Comparison of ENCODE assay signal across 1 cellular context in the genomic region with DNA sequence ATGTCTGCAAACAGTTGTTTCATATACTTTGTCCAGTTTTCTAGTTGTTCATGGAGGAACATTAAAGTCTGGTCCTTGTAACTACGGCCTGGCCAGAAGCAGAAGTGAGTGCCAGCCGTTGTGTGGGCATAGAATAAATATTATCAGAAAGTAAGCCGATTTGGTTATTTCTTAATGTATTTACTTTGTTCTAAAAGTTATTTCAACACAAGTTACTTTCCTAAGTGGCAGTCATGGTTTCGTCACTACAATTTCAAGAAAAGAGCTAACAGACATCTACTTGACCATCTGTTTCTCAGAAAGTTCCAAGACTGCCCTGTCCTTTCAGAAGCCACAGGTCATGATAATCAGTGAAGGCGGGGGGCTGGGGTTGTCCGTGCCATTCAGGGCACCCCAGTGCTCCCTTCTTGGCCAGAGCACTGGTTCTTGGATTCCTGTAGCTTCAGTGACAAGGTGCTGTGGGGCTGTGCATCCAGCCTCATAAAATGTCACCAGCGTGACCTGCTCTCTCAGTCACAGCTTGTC.
TF ChIP-seq lines count a peak whose summit lies in the region.

No MANE protein-coding gene starts in this region.

TF ChIP-seq in SK-N-SH treated with all-trans-retinoic acid at 6 μM for 48 hours, 23 proteins besides CTCF, POLR2A, EP300 and RAD21:
- TF ChIP-seq, protein P1, sequence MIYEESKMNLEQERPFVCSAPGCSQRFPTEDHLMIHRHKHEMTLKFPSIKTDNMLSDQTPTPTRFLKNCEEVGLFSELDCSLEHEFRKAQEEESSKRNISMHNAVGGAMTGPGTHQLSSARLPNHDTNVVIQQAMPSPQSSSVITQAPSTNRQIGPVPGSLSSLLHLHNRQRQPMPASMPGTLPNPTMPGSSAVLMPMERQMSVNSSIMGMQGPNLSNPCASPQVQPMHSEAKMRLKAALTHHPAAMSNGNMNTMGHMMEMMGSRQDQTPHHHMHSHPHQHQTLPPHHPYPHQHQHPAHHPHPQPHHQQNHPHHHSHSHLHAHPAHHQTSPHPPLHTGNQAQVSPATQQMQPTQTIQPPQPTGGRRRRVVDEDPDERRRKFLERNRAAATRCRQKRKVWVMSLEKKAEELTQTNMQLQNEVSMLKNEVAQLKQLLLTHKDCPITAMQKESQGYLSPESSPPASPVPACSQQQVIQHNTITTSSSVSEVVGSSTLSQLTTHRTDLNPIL (CRISPR knock-in tag; IDR thresholded peaks at IDR 0.05; ENCODE audit: low read depth) = no peak
- TF ChIP-seq TOX (CRISPR knock-in tag; IDR thresholded peaks at IDR 0.05; ENCODE audit: borderline replicate concordance) (no peak), ZNF70 (CRISPR knock-in tag; IDR thresholded peaks at IDR 0.05) (no peak), CSDC2 (CRISPR knock-in tag; IDR thresholded peaks at IDR 0.05) (no peak), TCF4 (CRISPR knock-in tag; IDR thresholded peaks at IDR 0.05; ENCODE audit: borderline replicate concordance) (no peak), PPARA (CRISPR knock-in tag; IDR thresholded peaks at IDR 0.05; ENCODE audit: borderline replicate concordance) (no peak), ZNF8 (CRISPR knock-in tag; IDR thresholded peaks at IDR 0.05) (no peak), ZC3H10 (CRISPR knock-in tag; IDR thresholded peaks at IDR 0.05) (no peak)
- TF ChIP-seq, protein P2, sequence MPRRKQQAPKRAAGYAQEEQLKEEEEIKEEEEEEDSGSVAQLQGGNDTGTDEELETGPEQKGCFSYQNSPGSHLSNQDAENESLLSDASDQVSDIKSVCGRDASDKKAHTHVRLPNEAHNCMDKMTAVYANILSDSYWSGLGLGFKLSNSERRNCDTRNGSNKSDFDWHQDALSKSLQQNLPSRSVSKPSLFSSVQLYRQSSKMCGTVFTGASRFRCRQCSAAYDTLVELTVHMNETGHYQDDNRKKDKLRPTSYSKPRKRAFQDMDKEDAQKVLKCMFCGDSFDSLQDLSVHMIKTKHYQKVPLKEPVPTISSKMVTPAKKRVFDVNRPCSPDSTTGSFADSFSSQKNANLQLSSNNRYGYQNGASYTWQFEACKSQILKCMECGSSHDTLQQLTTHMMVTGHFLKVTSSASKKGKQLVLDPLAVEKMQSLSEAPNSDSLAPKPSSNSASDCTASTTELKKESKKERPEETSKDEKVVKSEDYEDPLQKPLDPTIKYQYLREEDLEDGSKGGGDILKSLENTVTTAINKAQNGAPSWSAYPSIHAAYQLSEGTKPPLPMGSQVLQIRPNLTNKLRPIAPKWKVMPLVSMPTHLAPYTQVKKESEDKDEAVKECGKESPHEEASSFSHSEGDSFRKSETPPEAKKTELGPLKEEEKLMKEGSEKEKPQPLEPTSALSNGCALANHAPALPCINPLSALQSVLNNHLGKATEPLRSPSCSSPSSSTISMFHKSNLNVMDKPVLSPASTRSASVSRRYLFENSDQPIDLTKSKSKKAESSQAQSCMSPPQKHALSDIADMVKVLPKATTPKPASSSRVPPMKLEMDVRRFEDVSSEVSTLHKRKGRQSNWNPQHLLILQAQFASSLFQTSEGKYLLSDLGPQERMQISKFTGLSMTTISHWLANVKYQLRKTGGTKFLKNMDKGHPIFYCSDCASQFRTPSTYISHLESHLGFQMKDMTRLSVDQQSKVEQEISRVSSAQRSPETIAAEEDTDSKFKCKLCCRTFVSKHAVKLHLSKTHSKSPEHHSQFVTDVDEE (CRISPR knock-in tag; IDR thresholded peaks at IDR 0.05) = no peak
